In genomic region chr12:47282206-47282605, GRCh38 we compare ENCODE assay signal across 16 cellular contexts.
DNase-seq lines count a peak whose midpoint lies in the region; ATAC-seq, FAIRE-seq and TF ChIP-seq lines count a peak whose summit lies in the region.
"Had no signal": no experiment of that assay in that cellular context is flagged by ENCODE, and none has a peak within 500 bp of the region (broad histone marks: within the 10 kb centered on the region; RNA-seq: fewer than 3 reads in every experiment).

No MANE protein-coding gene starts in this region.

- H2BK15ac ChIP-seq in mesenchymal stem cell (ENCODE audit: low read depth, poor library complexity, severe bottlenecking), result no peak overlapping the region

- in situ Hi-C loops in K562 (cut with MboI), result no loop called here

- no peak for TF ChIP-seq EP300 in K562 (IDR thresholded peaks at IDR 0.05; ENCODE audit: low read length)

- DNase-seq in AG08395 (ENCODE audit: low spot score) (peak; percentile 29), GOT3 (lab: John Stamatoyannopoulos, UW) (peak; percentile 24), K562 (ENCODE audit: extremely low read depth in 1 of 4, low spot score in 3 of 4) (no peak), mesenchymal stem cell (peak; percentile 75), NCI-H1092 (lab: John Stamatoyannopoulos, UW) (no peak), hippocampal formation (lab: John Stamatoyannopoulos, UW) (no peak), foreskin keratinocyte (no peak)
- DNase-seq: activated B cell treated with CpG ODN at 0.5 μM for 24 hours; activated CD8-positive, alpha-beta memory T cell treated with anti-CD3 and anti-CD28 coated beads, Interleukin-2, amount 50 U/mL, for 4 hours; anterior cingulate cortex; DMS153 had no signal

- POLR2A ChIA-PET in K562 (lab: Yijun Ruan, JAX), result interaction anchor here (1.3 to 1.7 kb wide), 3 partner anchors 10 to 14 kb away, joined by 3 to 11 read pairs (median 4); no protein-coding TSS in a partner anchor

- H3K4me3 ChIP-seq in K562 (no peak overlapping the region), mesenchymal stem cell (ENCODE audit: insufficient read depth in 1 of 2, low read depth in 1 of 2, low read length in 2 of 2) (no peak overlapping the region)
- H3K4me3 ChIP-seq: gastroesophageal sphincter, tibial nerve had no signal

- no peak for TF ChIP-seq RAD21 in K562 (CRISPR knock-in tag; conservative IDR thresholded peaks at IDR 0.05 in 1 of 2, IDR thresholded peaks at IDR 0.05 in 1 of 2)

- H2AK5ac ChIP-seq in mesenchymal stem cell (ENCODE audit: low read length, severe bottlenecking), result no peak overlapping the region

- H3K9me3 ChIP-seq in K562 (replicated peaks; ENCODE audit: control insufficient read depth, insufficient read depth, low read depth, low read length) (no peaks in the 10 kb centered on the region), mesenchymal stem cell (ENCODE audit: control insufficient read depth, low read length) (no peaks in the 10 kb centered on the region)
- H3K9me3 ChIP-seq: gastroesophageal sphincter, tibial nerve had no signal

- no peaks in the 10 kb centered on the region for H3K79me1 ChIP-seq in mesenchymal stem cell (replicated peaks; ENCODE audit: low read length, poor library complexity, severe bottlenecking)

- no peak overlapping the region for H3K18ac ChIP-seq in mesenchymal stem cell (ENCODE audit: low read depth in 1 of 2, low read length in 2 of 2)

- no peak overlapping the region for H2BK5ac ChIP-seq in mesenchymal stem cell (ENCODE audit: low read depth, low read length, poor library complexity, severe bottlenecking)

- H2AFZ ChIP-seq in K562 (ENCODE audit: low read depth, low read length) (peak overlapping the region; percentile 88), mesenchymal stem cell (ENCODE audit: low read depth, low read length) (no peak overlapping the region)

- H3K27me3 ChIP-seq in K562 (ENCODE audit: control insufficient read depth in 2 of 2, insufficient read depth in 2 of 2, low read length in 2 of 2) (no peaks in the 10 kb centered on the region), mesenchymal stem cell (ENCODE audit: control insufficient read depth in 1 of 2, insufficient read depth in 1 of 2, low read length in 2 of 2) (no peaks in the 10 kb centered on the region), foreskin keratinocyte (no peaks in the 10 kb centered on the region)
- H3K27me3 ChIP-seq: gastroesophageal sphincter, tibial nerve had no signal

- H3K4me1 ChIP-seq in K562 (replicated peaks in 1 of 2; ENCODE audit: control insufficient read depth in 2 of 2, insufficient read depth in 2 of 2, low read length in 2 of 2) (peaks cover 17 to 39% of the 10 kb centered on the region in 2 experiments), mesenchymal stem cell (ENCODE audit: control insufficient read depth, insufficient read depth, low read depth, low read length) (peaks cover 7% of the 10 kb centered on the region), foreskin keratinocyte (peaks cover 33% of the 10 kb centered on the region)

- H3K9me1 ChIP-seq in K562 (ENCODE audit: control insufficient read depth, insufficient read depth, low read length), result no peaks in the 10 kb centered on the region

- WGBS in K562 (ENCODE audit: insufficient coverage, low coverage, missing lambda C conversion rate), result 52% methylated on average over 4 of the region's 4 CpGs
- 85% methylated on average over 3 of the region's 4 CpGs for WGBS in mesenchymal stem cell

- H3K9ac ChIP-seq in K562 (ENCODE audit: insufficient read depth in 1 of 2, low read depth in 2 of 2, low read length in 2 of 2) (0 out of 4 replicates have a peak overlapping the region, but pooled peaks of 1 of the 2 experiments have one; percentile 51), mesenchymal stem cell (ENCODE audit: low read length) (no peak overlapping the region)

- CTCF ChIA-PET in K562 (lab: Yijun Ruan, JAX; ENCODE audit: low intra/inter-chr PET ratio), result no interaction called here

- no peak overlapping the region for H4K8ac ChIP-seq in mesenchymal stem cell (ENCODE audit: low read length)

- ATAC-seq in K562 (no peak), HG03378 (IDR thresholded peaks at IDR 0.05; ENCODE audit: unreplicated experiment) (no peak), foreskin keratinocyte (no peak)
- ATAC-seq: gastroesophageal sphincter had no signal

- H2BK12ac ChIP-seq in mesenchymal stem cell (ENCODE audit: low read length in 2 of 2), result no peak overlapping the region

- H3K36me3 ChIP-seq in K562 (ENCODE audit: control insufficient read depth, insufficient read depth, low read length) (no peaks in the 10 kb centered on the region), mesenchymal stem cell (ENCODE audit: control insufficient read depth in 1 of 2, insufficient read depth in 2 of 2, low read depth in 1 of 2, low read length in 2 of 2) (no peaks in the 10 kb centered on the region)
- H3K36me3 ChIP-seq: gastroesophageal sphincter, tibial nerve had no signal

- intact Hi-C loops in K562 (cut with micrococcal nuclease), result no loop called here

- no peak for TF ChIP-seq CTCF in K562 (IDR thresholded peaks at IDR 0.05 in 2 of 3, conservative IDR thresholded peaks at IDR 0.05 in 1 of 3; ENCODE audit: insufficient read depth in 2 of 3, low read depth in 1 of 3, low read length in 3 of 3)
- no peak for TF ChIP-seq CTCF in foreskin keratinocyte (conservative IDR thresholded peaks at IDR 0.05)

- no TSS peak for BruUV-seq in K562 (replicated peaks; lab: Mats Ljungman, UMichigan)

- peak overlapping the region; percentile 60; the same call in 1 of the 3 replicates for H3K27ac ChIP-seq in K562 (ENCODE audit: extremely low read depth, low read depth, low read length)
- no peak overlapping the region for H3K27ac ChIP-seq in mesenchymal stem cell (ENCODE audit: low read length, poor library complexity, severe bottlenecking)
- H3K27ac ChIP-seq in foreskin keratinocyte, result no peak overlapping the region
- H3K27ac ChIP-seq: gastroesophageal sphincter, tibial nerve had no signal

- peak; percentile 11 for FAIRE-seq in K562 (lab: Jason Lieb, UNC)
- FAIRE-seq: HTR-8/SVneo, islet of Langerhans had no signal

- no peaks in the 10 kb centered on the region for H3K79me2 ChIP-seq in K562 (ENCODE audit: control insufficient read depth, insufficient read depth, low read length)

- H4K20me1 ChIP-seq in K562 (replicated peaks; ENCODE audit: control insufficient read depth, insufficient read depth, low read length), result no peaks in the 10 kb centered on the region

- H3K14ac ChIP-seq in mesenchymal stem cell (ENCODE audit: low read length in 2 of 2), result no peak overlapping the region

- no peak overlapping the region for H4K91ac ChIP-seq in mesenchymal stem cell (ENCODE audit: low read length)

- H3K23ac ChIP-seq in mesenchymal stem cell (ENCODE audit: low read length in 2 of 2), result no peak overlapping the region

- H3K4ac ChIP-seq in mesenchymal stem cell (ENCODE audit: low read depth in 1 of 2, low read length in 2 of 2), result no peak overlapping the region

- H3K4me2 ChIP-seq in K562 (ENCODE audit: insufficient read depth, low read length), result no peak overlapping the region
- no peak overlapping the region for H3K4me2 ChIP-seq in mesenchymal stem cell (ENCODE audit: low read length, poor library complexity, severe bottlenecking)

- no peak for TF ChIP-seq POLR2A in K562 (conservative IDR thresholded peaks at IDR 0.05)

- H2BK120ac ChIP-seq in mesenchymal stem cell (ENCODE audit: low read depth, low read length), result no peak overlapping the region

TF ChIP-seq in K562, 482 proteins besides CTCF, POLR2A, EP300 and RAD21 (continues in another document):
- 0 out of 2 replicates have a peak, but pooled peaks have one; percentile 4 for TF ChIP-seq MAFG (tag; conservative IDR thresholded peaks at IDR 0.05)
- TF ChIP-seq GABPB1 (CRISPR knock-in tag; IDR thresholded peaks at IDR 0.05), result no peak
- TF ChIP-seq ZNF639 (CRISPR knock-in tag; conservative IDR thresholded peaks at IDR 0.05 in 1 of 2, IDR thresholded peaks at IDR 0.05 in 1 of 2), result 0 out of 4 replicates have a peak, but pooled peaks of 1 of the 2 experiments have one; percentile 49
- no peak for TF ChIP-seq HOXB6 (CRISPR knock-in tag; IDR thresholded peaks at IDR 0.05; ENCODE audit: borderline replicate concordance)
- no peak for TF ChIP-seq ZBTB8A (IDR thresholded peaks at IDR 0.05; ENCODE audit: partially characterized antibody)
- TF ChIP-seq PTTG1 (tag; IDR thresholded peaks at IDR 0.05; ENCODE audit: low read depth), result no peak
- 0 out of 2 replicates have a peak, but pooled peaks have one; percentile 11 for TF ChIP-seq NFE2 (IDR thresholded peaks at IDR 0.05; ENCODE audit: low read depth)
- TF ChIP-seq U2AF1 (optimal IDR thresholded peaks at IDR 0.05; ENCODE audit: low read depth, low read length), result no peak
- no peak for TF ChIP-seq MXI1 (IDR thresholded peaks at IDR 0.05; ENCODE audit: low read depth, low read length)
- TF ChIP-seq VEZF1 (CRISPR knock-in tag; IDR thresholded peaks at IDR 0.05), result no peak

Comparison
In these comparisons a context has a peak if more than half of its experiments do, and no peak if none do; other contexts are left out.
1. DNase-seq: peak in AG08395 (single experiment), GOT3 (single experiment) and mesenchymal stem cell (single experiment); none in K562 (0 of 4), NCI-H1092 (single experiment), hippocampal formation (0 of 2) and foreskin keratinocyte (0 of 2).